ENCODE assay signal across 1 cellular context in genomic region chr11:72759468-72759867, GRCh38.
TF ChIP-seq lines count a peak whose summit lies in the region.

No MANE protein-coding gene starts in this region.

TF ChIP-seq in IMR-90, 13 proteins besides CTCF, POLR2A, EP300 and RAD21 (continued from another document):
- TF ChIP-seq MXI1 (IDR thresholded peaks at IDR 0.05; ENCODE audit: borderline replicate concordance, low read depth, low read length) = no peak
TF ChIP-seq in IMR-90: peak in this region for 0.
